18 cellular contexts compared by ENCODE assay signal in genomic region chr1:112267206-112267605, GRCh38.
"Had no signal": no experiment of that assay in that cellular context is flagged by ENCODE, and none has a peak within 500 bp of the region (broad histone marks: within the 10 kb centered on the region; RNA-seq: fewer than 3 reads in every experiment).

No MANE protein-coding gene starts in this region.

- H3K4me3 ChIP-seq: esophagus squamous epithelium, gastroesophageal sphincter, hepatocyte, mucosa of descending colon, sigmoid colon, tibial nerve had no signal

- H3K4me2 ChIP-seq: hepatocyte had no signal

- H3K27ac ChIP-seq: epithelial cell of prostate, hepatocyte had no signal

- ATAC-seq: effector memory CD8-positive, alpha-beta T cell; left colon; natural killer cell; stimulated activated memory B cell treated with anti-CD40 and anti-IgM and Interleukin-4, amounts not matched to agents 10 μg/mL and 1 μg/mL and 100 μg/mL, for 72 hours had no signal

- H3K36me3 ChIP-seq: esophagus squamous epithelium, gastroesophageal sphincter, sigmoid colon, tibial nerve had no signal

- DNase-seq: effector memory CD8-positive, alpha-beta T cell; esophagus squamous epithelium; foreskin fibroblast; glutamatergic neuron; mammary epithelial cell; natural killer cell; retina; stimulated activated CD4-positive, alpha-beta T cell treated with anti-CD3 and anti-CD28 coated beads, Interleukin-15, amount 100 ng/mL, for 24 hours; stimulated activated CD4-positive, alpha-beta T cell treated with anti-CD3 and anti-CD28 coated beads, Interleukin-1b, Interleukin-23, amount 100 ng/mL, for 48 hours; stimulated activated CD4-positive, alpha-beta T cell treated with anti-CD3 and anti-CD28 coated beads, Interleukin-4, amount 100 ng/mL, for 24 hours had no signal

- H3K27me3 ChIP-seq: gastroesophageal sphincter, hepatocyte, sigmoid colon, tibial nerve had no signal

- H2AFZ ChIP-seq: hepatocyte had no signal

- H3K9me3 ChIP-seq: esophagus squamous epithelium, gastroesophageal sphincter, mucosa of descending colon, sigmoid colon, tibial nerve had no signal

- H3K79me2 ChIP-seq: hepatocyte had no signal
